ENCODE assay signal across 11 cellular contexts in genomic region chr6:87755697-87756671, GRCh38. TPM values are rescaled to one million over a fixed set of nuclear protein-coding genes. Genes with fewer than 3 reads are reported as not detected.
DNase-seq lines count a peak whose midpoint lies in the region; ATAC-seq, FAIRE-seq and TF ChIP-seq lines count a peak whose summit lies in the region.
"Had no signal": no experiment of that assay in that cellular context is flagged by ENCODE, and none has a peak within 500 bp of the region (broad histone marks: within the 10 kb centered on the region; RNA-seq: fewer than 3 reads in every experiment).

No MANE protein-coding gene starts in this region.

- TF ChIP-seq RAD21 in SK-N-SH (IDR thresholded peaks at IDR 0.05; ENCODE audit: low read length) = no peak

- intact Hi-C loops in upper lobe of right lung (cut with DNase I) = no loop called here

- 70% methylated on average over 7 of the region's 7 CpGs for WGBS in SK-N-SH (ENCODE audit: low lambda C conversion rate)
- WGBS in tibial nerve, 2 donors = 21 to 24% methylated on average over 7 of the region's 7 CpGs

- no peak overlapping the region for H3K9ac ChIP-seq in SK-N-SH

- CTCF ChIA-PET in SK-N-SH (lab: Yijun Ruan, JAX) = interaction anchor here (1.6 kb wide), 1 partner anchor 13 kb away, joined by 5 read pairs; no protein-coding TSS in a partner anchor

- ATAC-seq in upper lobe of right lung = peak; percentile 17

- no peaks in the 10 kb centered on the region for H3K9me3 ChIP-seq in SK-N-SH
- H3K9me3 ChIP-seq in upper lobe of right lung = no peaks in the 10 kb centered on the region
- no peaks in the 10 kb centered on the region for H3K9me3 ChIP-seq in tibial nerve
- H3K9me3 ChIP-seq: vagina had no signal

- peaks cover 10% of the 10 kb centered on the region for H3F3A ChIP-seq in SK-N-SH (replicated peaks; ENCODE audit: insufficient read depth)

- no peak for TF ChIP-seq POLR2A in tibial nerve (IDR thresholded peaks at IDR 0.05)

- H3K36me3 ChIP-seq in SK-N-SH (replicated peaks in 1 of 2; ENCODE audit: control insufficient read depth in 1 of 2, insufficient read depth in 2 of 2, low read length in 1 of 2) (no peaks in the 10 kb centered on the region), upper lobe of right lung (no peaks in the 10 kb centered on the region), tibial nerve (no peaks in the 10 kb centered on the region)
- H3K36me3 ChIP-seq: vagina had no signal

- no peaks in the 10 kb centered on the region for H3K79me2 ChIP-seq in SK-N-SH (ENCODE audit: insufficient read depth)

- H3K27me3 ChIP-seq in SK-N-SH (ENCODE audit: insufficient read depth) (no peaks in the 10 kb centered on the region), upper lobe of right lung (no peaks in the 10 kb centered on the region), tibial nerve (no peaks in the 10 kb centered on the region)
- H3K27me3 ChIP-seq: vagina had no signal

- 0 out of 2 replicates have a peak overlapping the region, but pooled peaks have one; percentile 41 for H2AFZ ChIP-seq in SK-N-SH (ENCODE audit: low read depth)

- H3K4me3 ChIP-seq in SK-N-SH (ENCODE audit: low read depth in 2 of 2, low read length in 1 of 2) (no peak overlapping the region), upper lobe of right lung (no peak overlapping the region), tibial nerve (no peak overlapping the region)
- H3K4me3 ChIP-seq: vagina had no signal

- H4K20me1 ChIP-seq in SK-N-SH (ENCODE audit: insufficient read depth) = no peaks in the 10 kb centered on the region

- H3K27ac ChIP-seq in SK-N-SH (ENCODE audit: low read depth in 2 of 2, low read length in 1 of 2) (no peak overlapping the region), upper lobe of right lung (no peak overlapping the region), tibial nerve (peak overlapping the region in 1 of 4 donors; percentile 12)
- H3K27ac ChIP-seq: vagina had no signal

- POLR2A ChIA-PET in SK-N-SH (lab: Yijun Ruan, JAX) = no interaction called here

- TF ChIP-seq EP300 in SK-N-SH (IDR thresholded peaks at IDR 0.05; ENCODE audit: borderline replicate concordance in 1 of 2, low read depth in 1 of 2, low read length in 1 of 2) (no peak), tibial nerve (IDR thresholded peaks at IDR 0.05) (no peak)

- no peak for TF ChIP-seq CTCF in SK-N-SH (IDR thresholded peaks at IDR 0.05)
- no peak for TF ChIP-seq CTCF in upper lobe of right lung (IDR thresholded peaks at IDR 0.05)
- no peak for TF ChIP-seq CTCF in D721Med (IDR thresholded peaks at IDR 0.05; ENCODE audit: insufficient read depth, missing control alignments)
- no peak for TF ChIP-seq CTCF in tibial nerve (IDR thresholded peaks at IDR 0.05)

- H3K4me1 ChIP-seq in SK-N-SH (ENCODE audit: control insufficient read depth in 1 of 2, insufficient read depth in 2 of 2, low read depth in 1 of 2, low read length in 1 of 2) (peaks cover 0 to 3% of the 10 kb centered on the region in 2 experiments; a peak in 2 of 4 replicates), upper lobe of right lung (no peaks in the 10 kb centered on the region), tibial nerve (peaks cover 0 to 18% (median 3%) of the 10 kb centered on the region in 4 donors)

- H3K9me2 ChIP-seq in SK-N-SH = no peaks in the 10 kb centered on the region

- DNase-seq in stimulated activated CD4-positive, alpha-beta T cell treated with anti-CD3 and anti-CD28 coated beads, Interleukin-15, amount 100 ng/mL, for 24 hours = peak; percentile 13
- no peak for DNase-seq in stimulated activated CD4-positive, alpha-beta T cell treated with anti-CD3 and anti-CD28 coated beads, Interleukin-4, amount 100 ng/mL, for 1 hour
- DNase-seq in SK-N-SH (no peak), foreskin melanocyte (peak; percentile 67), upper lobe of right lung (no peak), D721Med (ENCODE audit: insufficient read length, low spot score) (no peak), DMS53 treated with DMSO at 0.1 percent for 48 hours (lab: John Stamatoyannopoulos, UW; ENCODE audit: unreplicated experiment) (no peak), tibial nerve (ENCODE audit: low spot score in 2 of 2) (no peak)
- DNase-seq: activated CD4-positive, alpha-beta T cell treated with anti-CD3 and anti-CD28 coated beads for 1 hour; activated naive CD4-positive, alpha-beta T cell treated with anti-CD3 and anti-CD28 coated beads, Interleukin-2, amount 50 U/mL, for 16 hours had no signal

- no peak overlapping the region for H3K4me2 ChIP-seq in SK-N-SH

- FAIRE-seq in D721Med (lab: Jason Lieb, UNC) = no peak

TF ChIP-seq in SK-N-SH, 30 proteins besides CTCF, POLR2A, EP300 and RAD21:
- TF ChIP-seq ELF1 (IDR thresholded peaks at IDR 0.05) (no peak), TEAD4 (IDR thresholded peaks at IDR 0.05; ENCODE audit: borderline replicate concordance, insufficient read depth) (no peak), TCF12 (IDR thresholded peaks at IDR 0.05) (no peak), NFIC (IDR thresholded peaks at IDR 0.05; ENCODE audit: borderline replicate concordance) (no peak), RXRA (IDR thresholded peaks at IDR 0.05; ENCODE audit: borderline replicate concordance, low read depth) (no peak), USF1 (IDR thresholded peaks at IDR 0.05; ENCODE audit: borderline replicate concordance, low read depth) (no peak), ZBTB33 (IDR thresholded peaks at IDR 0.05; ENCODE audit: borderline replicate concordance, low read depth) (no peak), MEF2A (IDR thresholded peaks at IDR 0.05; ENCODE audit: borderline replicate concordance, low read depth) (no peak), USF2 (IDR thresholded peaks at IDR 0.05; ENCODE audit: borderline replicate concordance, low read depth, low read length) (no peak), SMC3 (IDR thresholded peaks at IDR 0.05; ENCODE audit: low read depth, low read length) (no peak), IRF3 (IDR thresholded peaks at IDR 0.05; ENCODE audit: low read depth, low read length) (no peak), YY1 (IDR thresholded peaks at IDR 0.05; ENCODE audit: low read depth) (no peak), PBX3 (IDR thresholded peaks at IDR 0.05) (no peak), SIN3A (IDR thresholded peaks at IDR 0.05; ENCODE audit: borderline replicate concordance, low read depth, low read length) (no peak), RCOR1 (IDR thresholded peaks at IDR 0.05; ENCODE audit: low read length) (no peak), FOXM1 (IDR thresholded peaks at IDR 0.05; ENCODE audit: low read depth) (no peak), TAF1 (IDR thresholded peaks at IDR 0.05; ENCODE audit: borderline replicate concordance, low read depth, low read length) (no peak), GABPA (IDR thresholded peaks at IDR 0.05; ENCODE audit: low read depth) (no peak), EZH2phosphoT487 (IDR thresholded peaks at IDR 0.05; ENCODE audit: borderline replicate concordance, low read depth) (no peak)

RNA-seq across cellular contexts. Expression of gene AKIRIN2, which starts 54.0 kb away (rescaled TPM):
- 12.3 and 19.0 TPM in 2 replicates for polyA plus RNA-seq in SK-N-SH (2012; rRNA removed)
- 28.5 and 31.7 TPM in 2 replicates for polyA plus RNA-seq in SK-N-SH (2012; cell fraction: cytosol; rRNA removed)
- 22.4 and 25.4 TPM in 2 replicates for polyA plus RNA-seq in SK-N-SH (2012; cell fraction: nucleus; rRNA removed)
- total RNA-seq in upper lobe of right lung = 56.6 TPM
- total RNA-seq in tibial nerve = 10 to 100 TPM; 18.8 to 29.5 (median 24.2) TPM

Comparison
In these comparisons a context has a peak if more than half of its experiments do, and no peak if none do; other contexts are left out.
1. DNase-seq: peak in stimulated activated CD4-positive, alpha-beta T cell treated with anti-CD3 and anti-CD28 coated beads, Interleukin-15, amount 100 ng/mL, for 24 hours (single experiment) and foreskin melanocyte (single experiment); none in stimulated activated CD4-positive, alpha-beta T cell treated with anti-CD3 and anti-CD28 coated beads, Interleukin-4, amount 100 ng/mL, for 1 hour (single experiment), SK-N-SH (single experiment), upper lobe of right lung (single experiment), D721Med (single experiment), DMS53 treated with DMSO at 0.1 percent for 48 hours (single experiment) and tibial nerve (0 of 2).